Comparison of ENCODE assay signal across 8 cellular contexts in the genomic region with DNA sequence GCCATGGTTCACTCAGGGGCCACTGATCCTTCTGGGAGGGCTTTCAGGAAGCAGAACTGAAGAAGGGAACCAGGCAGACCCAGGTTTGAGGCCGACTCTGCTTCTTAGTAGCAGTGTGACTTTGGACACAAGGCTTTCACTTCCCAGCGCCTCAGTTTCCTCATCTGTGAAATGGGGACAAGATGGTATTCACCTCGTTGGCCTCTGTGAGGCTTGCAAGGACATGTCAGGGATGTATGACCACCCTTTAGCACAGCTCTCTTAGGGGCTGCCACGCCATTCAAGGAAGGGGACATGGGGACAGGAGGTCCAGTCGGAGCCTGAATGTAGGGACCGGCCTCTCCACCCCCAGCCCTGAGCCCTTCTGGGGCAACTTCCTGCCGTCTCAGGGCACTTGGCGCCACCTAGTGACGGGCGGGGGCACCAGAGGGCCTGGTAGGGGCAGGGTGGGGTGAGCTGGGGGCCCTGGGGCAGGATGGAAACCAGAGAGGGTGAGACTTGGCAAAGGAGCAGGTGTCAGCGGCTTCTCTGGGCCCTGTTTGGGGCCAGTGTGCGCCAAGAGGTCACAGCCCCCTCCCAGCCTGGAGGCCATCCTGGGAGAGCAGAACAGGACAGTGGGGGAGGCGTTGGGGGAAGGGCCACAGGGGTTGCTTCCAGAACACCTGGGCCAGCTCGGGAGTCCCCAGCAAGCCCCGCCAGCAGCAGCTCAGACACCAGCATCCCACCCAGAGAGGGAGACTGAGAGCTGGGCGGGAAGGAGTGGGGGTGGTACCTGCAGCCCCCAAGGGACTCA.
DNase-seq lines count a peak whose midpoint lies in the region; ATAC-seq lines count a peak whose summit lies in the region.

No MANE protein-coding gene starts in this region.

- DNase-seq in SKM-1 (lab: John Stamatoyannopoulos, UW; ENCODE audit: unreplicated experiment) (peak; percentile 18), SKM-1 treated with dmso at 0.1 percent for 144 hours (lab: John Stamatoyannopoulos, UW; ENCODE audit: unreplicated experiment) (no peak), NOMO-1 treated with DMSO at 0.1 percent for 48 hours (lab: John Stamatoyannopoulos, UW; ENCODE audit: unreplicated experiment) (peak; percentile 8), germinal center (ENCODE audit: low spot score) (peak; percentile 68), putamen (ENCODE audit: low spot score) (no peak)
- DNase-seq in activated T-cell treated with anti-CD3 and anti-CD28 coated beads, Interleukin-2, amount 50 U/mL, for 24 hours, result peak; percentile 83
- peak; percentile 39 to 69 for DNase-seq in stimulated activated CD4-positive, alpha-beta T cell treated with anti-CD3 and anti-CD28 coated beads, Interleukin-15, amount 100 ng/mL, for 48 hours (ENCODE audit: low read depth in 2 of 2)

- H3K4me1 Mint-ChIP-seq in activated T-cell treated with anti-CD3 and anti-CD28 coated beads, Interleukin-2, amount 50 U/mL, for 24 hours (ENCODE audit: low read depth), result peaks cover 7% of the 10 kb centered on the region

- ATAC-seq in GM18861 (IDR thresholded peaks at IDR 0.05; ENCODE audit: unreplicated experiment), result no peak

- no peaks in the 10 kb centered on the region for H3K36me3 Mint-ChIP-seq in activated T-cell treated with anti-CD3 and anti-CD28 coated beads, Interleukin-2, amount 50 U/mL, for 24 hours (ENCODE audit: low read depth)

- H3K4me3 Mint-ChIP-seq in activated T-cell treated with anti-CD3 and anti-CD28 coated beads, Interleukin-2, amount 50 U/mL, for 24 hours, result no peak overlapping the region

- no peaks in the 10 kb centered on the region for H3K9me3 Mint-ChIP-seq in activated T-cell treated with anti-CD3 and anti-CD28 coated beads, Interleukin-2, amount 50 U/mL, for 24 hours

- H3K27ac Mint-ChIP-seq in activated T-cell treated with anti-CD3 and anti-CD28 coated beads, Interleukin-2, amount 50 U/mL, for 24 hours, result no peak overlapping the region

- peaks cover 6% of the 10 kb centered on the region for H3K27me3 Mint-ChIP-seq in activated T-cell treated with anti-CD3 and anti-CD28 coated beads, Interleukin-2, amount 50 U/mL, for 24 hours

Comparison
In these comparisons a context has a peak if more than half of its experiments do, and no peak if none do; other contexts are left out.
1. DNase-seq: peak in SKM-1 (single experiment), NOMO-1 treated with DMSO at 0.1 percent for 48 hours (single experiment), activated T-cell treated with anti-CD3 and anti-CD28 coated beads, Interleukin-2, amount 50 U/mL, for 24 hours (single experiment), germinal center (single experiment) and stimulated activated CD4-positive, alpha-beta T cell treated with anti-CD3 and anti-CD28 coated beads, Interleukin-15, amount 100 ng/mL, for 48 hours (2 of 2); none in SKM-1 treated with dmso at 0.1 percent for 144 hours (single experiment) and putamen (single experiment).